ENCODE assay signal across 25 cellular contexts in genomic region chr1:230930986-230931385, GRCh38.
"Had no signal": no experiment of that assay in that cellular context is flagged by ENCODE, and none has a peak within 500 bp of the region (broad histone marks: within the 10 kb centered on the region; RNA-seq: fewer than 3 reads in every experiment).

No MANE protein-coding gene starts in this region.

- H3K4me2 ChIP-seq: KMS-11, PC-9 had no signal

- H3K4me3 ChIP-seq: MG63, PC-9, SK-N-MC had no signal

- H3K27ac Mint-ChIP-seq: activated CD8-positive, alpha-beta memory T cell treated with anti-CD3 and anti-CD28 coated beads, Interleukin-2, amount 10 ng/mL, durations not matched to agents 7 days and 5 days; activated naive CD4-positive, alpha-beta T cell treated with anti-CD3 and anti-CD28 coated beads, Interleukin-2, amount 10 ng/mL, durations not matched to agents 7 days and 5 days; activated naive CD8-positive, alpha-beta T cell treated with anti-CD3 and anti-CD28 coated beads for 36 hours; activated T-cell treated with anti-CD3 and anti-CD28 coated beads, Interleukin-2, amount 50 U/mL, for 24 hours; activated T-helper 1 cell treated with anti-CD3 and anti-CD28 coated beads, Interleukin-12 subunit alpha, Interleukin-12 subunit beta, Interleukin-2, Interleukin-4 antibody, amounts not matched to agents 30 ng/mL and 10 ng/mL and 1 ng/mL, durations not matched to agents 14 hours and 24 hours and 36 hours had no signal

- H3K27me3 Mint-ChIP-seq: activated CD8-positive, alpha-beta memory T cell treated with anti-CD3 and anti-CD28 coated beads, Interleukin-2, amount 10 ng/mL, durations not matched to agents 7 days and 5 days; activated naive CD4-positive, alpha-beta T cell treated with anti-CD3 and anti-CD28 coated beads, Interleukin-2, amount 10 ng/mL, durations not matched to agents 7 days and 5 days; activated naive CD8-positive, alpha-beta T cell treated with anti-CD3 and anti-CD28 coated beads for 36 hours; activated T-cell treated with anti-CD3 and anti-CD28 coated beads, Interleukin-2, amount 50 U/mL, for 24 hours; T-cell had no signal

- H3K9ac ChIP-seq: KMS-11 had no signal

- H3K4me1 Mint-ChIP-seq: activated CD8-positive, alpha-beta memory T cell treated with anti-CD3 and anti-CD28 coated beads, Interleukin-2, amount 10 ng/mL, durations not matched to agents 7 days and 5 days had no signal

- H3K36me3 ChIP-seq: brain microvascular endothelial cell had no signal

- H2AFZ ChIP-seq: PC-9 had no signal

- H3K4me3 Mint-ChIP-seq: activated CD8-positive, alpha-beta memory T cell treated with anti-CD3 and anti-CD28 coated beads, Interleukin-2, amount 10 ng/mL, durations not matched to agents 7 days and 5 days; activated naive CD4-positive, alpha-beta T cell treated with anti-CD3 and anti-CD28 coated beads, Interleukin-2, amount 10 ng/mL, durations not matched to agents 7 days and 5 days; activated naive CD8-positive, alpha-beta T cell treated with anti-CD3 and anti-CD28 coated beads for 36 hours; activated T-cell treated with anti-CD3 and anti-CD28 coated beads, Interleukin-2, amount 50 U/mL, for 24 hours; activated T-helper 1 cell treated with anti-CD3 and anti-CD28 coated beads, Interleukin-12 subunit alpha, Interleukin-12 subunit beta, Interleukin-2, Interleukin-4 antibody, amounts not matched to agents 30 ng/mL and 10 ng/mL and 1 ng/mL, durations not matched to agents 14 hours and 24 hours and 36 hours; T-cell had no signal

- H3K9me3 Mint-ChIP-seq: activated naive CD4-positive, alpha-beta T cell treated with anti-CD3 and anti-CD28 coated beads, Interleukin-2, amount 10 ng/mL, durations not matched to agents 7 days and 5 days; activated naive CD8-positive, alpha-beta T cell treated with anti-CD3 and anti-CD28 coated beads for 36 hours; activated T-cell treated with anti-CD3 and anti-CD28 coated beads, Interleukin-2, amount 50 U/mL, for 24 hours; activated T-helper 1 cell treated with anti-CD3 and anti-CD28 coated beads, Interleukin-12 subunit alpha, Interleukin-12 subunit beta, Interleukin-2, Interleukin-4 antibody, amounts not matched to agents 30 ng/mL and 10 ng/mL and 1 ng/mL, durations not matched to agents 14 hours and 24 hours and 36 hours; T-cell had no signal

- H3K27me3 ChIP-seq: brain microvascular endothelial cell, MG63 had no signal

- DNase-seq: activated CD4-positive, alpha-beta T cell treated with anti-CD3 and anti-CD28 coated beads, Interleukin-2, amount 50 U/mL, for 4 hours; activated CD4-positive, CD25-positive, alpha-beta regulatory T cell; activated CD8-positive, alpha-beta memory T cell treated with anti-CD3 and anti-CD28 coated beads, Interleukin-2, amount 10 ng/mL, durations not matched to agents 7 days and 5 days; activated effector memory CD4-positive, alpha-beta T cell treated with anti-CD3 and anti-CD28 coated beads, Interleukin-2, amount 50 U/mL, for 16 hours; activated naive CD4-positive, alpha-beta T cell treated with anti-CD3 and anti-CD28 coated beads, Interleukin-2, amount 10 ng/mL, durations not matched to agents 7 days and 5 days; activated naive CD8-positive, alpha-beta T cell treated with anti-CD3 and anti-CD28 coated beads for 36 hours; activated T-cell treated with anti-CD3 and anti-CD28 coated beads, Interleukin-2, amount 50 U/mL, for 24 hours; brain microvascular endothelial cell; central memory CD4-positive, alpha-beta T cell; MG63; MV-4-11; NCI-H1105; NCI-H1436; NCI-H1694 treated with DMSO at 0.1 percent for 48 hours; NCI-H2081; NCI-H446; NCI-H524; PC-9; T-cell; T-helper 2 cell; T1000 had no signal

- H3K9me3 ChIP-seq: MG63 had no signal

- ATAC-seq: activated CD8-positive, alpha-beta memory T cell treated with anti-CD3 and anti-CD28 coated beads, Interleukin-2, amount 10 ng/mL, durations not matched to agents 7 days and 5 days; T-cell had no signal

- H3K27ac ChIP-seq: brain microvascular endothelial cell, KMS-11, PC-9, SK-N-MC, VCaP had no signal
